ENCODE assay signal across 9 cellular contexts in genomic region chr10:29470355-29470705, GRCh38.
DNase-seq lines count a peak whose midpoint lies in the region; ATAC-seq and TF ChIP-seq lines count a peak whose summit lies in the region.
"Had no signal": no experiment of that assay in that cellular context is flagged by ENCODE, and none has a peak within 500 bp of the region (broad histone marks: within the 10 kb centered on the region; RNA-seq: fewer than 3 reads in every experiment).

No MANE protein-coding gene starts in this region.

- no peaks in the 10 kb centered on the region for H3K36me3 ChIP-seq in PC-9 (ENCODE audit: low read depth)

- peaks cover 6% of the 10 kb centered on the region; the same call in 1 of the 2 replicates for H3F3A ChIP-seq in PC-9 (ENCODE audit: insufficient read depth, low read depth)

- no peaks in the 10 kb centered on the region for H4K20me1 ChIP-seq in PC-9 (ENCODE audit: insufficient read depth)

- BruUV-seq in PC-9 (replicated peaks; lab: Mats Ljungman, UMichigan): no TSS peak

- no peaks in the 10 kb centered on the region for H3K9me3 ChIP-seq in PC-9 (ENCODE audit: insufficient read depth, low read depth)

- no peaks in the 10 kb centered on the region for H3K9me2 ChIP-seq in PC-9 (ENCODE audit: insufficient read depth)

- DNase-seq in ACHN: peak; percentile 14
- DNase-seq in GM13977 (ENCODE audit: low spot score): no peak
- no peak for DNase-seq in astrocyte of the cerebellum (ENCODE audit: low read depth)
- no peak for DNase-seq in left colon
- no peak for DNase-seq in PC-9
- no peak for DNase-seq in COR-L47 (lab: John Stamatoyannopoulos, UW)
- no peak for DNase-seq in AG08395 (ENCODE audit: low spot score)
- DNase-seq: kidney glomerular epithelial cell had no signal

- TF ChIP-seq CTCF in GM13977 (IDR thresholded peaks at IDR 0.05; ENCODE audit: extremely low read depth, insufficient read depth, missing control alignments) (peak; percentile 37), astrocyte of the cerebellum (IDR thresholded peaks at IDR 0.05; ENCODE audit: low read depth, low read length, missing control alignments) (peak; percentile 50), PC-9 (conservative IDR thresholded peaks at IDR 0.05) (no peak; the same call in 1 of the 2 replicates)

- CTCF ChIA-PET in PC-9 (lab: Charles Lee): no interaction called here

- POLR2A ChIA-PET in PC-9 (lab: Charles Lee; ENCODE audit: unreplicated experiment): no interaction called here

- H3K27me3 ChIP-seq in PC-9 (ENCODE audit: insufficient read depth, low read depth): no peaks in the 10 kb centered on the region

- intact Hi-C loops in left colon (cut with DNase I, micrococcal nuclease) (no loop called here), PC-9 (cut with micrococcal nuclease; ENCODE audit: unreplicated experiment) (no loop called here)

- peaks cover 12% of the 10 kb centered on the region for H3K4me1 ChIP-seq in PC-9 (replicated peaks; ENCODE audit: insufficient read depth)

- H3K27ac ChIP-seq in PC-9: no peak overlapping the region

- H3K4me2 ChIP-seq in PC-9: no peak overlapping the region

- H3K4me3 ChIP-seq in astrocyte of the cerebellum (ENCODE audit: low read depth, low read length) (no peak overlapping the region), PC-9 (no peak overlapping the region)

- in situ Hi-C loops in ACHN (cut with HindIII; ENCODE audit: low pct_ligation_motif_present, low pct_unique_long_range_greater_than_20kb, low sequenced_read_pairs) (no loop called here), GM13977 (cut with MboI; ENCODE audit: low pct_unique_long_range_greater_than_20kb, low sequenced_read_pairs, unreplicated experiment) (no loop called here), astrocyte of the cerebellum (cut with HindIII; ENCODE audit: low sequenced_read_pairs) (no loop called here)

- no peak overlapping the region for H2AFZ ChIP-seq in PC-9

- H3K79me2 ChIP-seq in PC-9 (ENCODE audit: low read depth): no peaks in the 10 kb centered on the region

- ATAC-seq in left colon (peak; percentile 20), HG03159 (IDR thresholded peaks at IDR 0.05; ENCODE audit: unreplicated experiment) (no peak)
